ENCODE assay signal across 18 cellular contexts in genomic region chr2:43480874-43481273, GRCh38.
DNase-seq lines count a peak whose midpoint lies in the region; TF ChIP-seq lines count a peak whose summit lies in the region.
"Had no signal": no experiment of that assay in that cellular context is flagged by ENCODE, and none has a peak within 500 bp of the region (broad histone marks: within the 10 kb centered on the region; RNA-seq: fewer than 3 reads in every experiment).

No MANE protein-coding gene starts in this region.

- DNase-seq in MCF 10A (ENCODE audit: unreplicated experiment) (no peak), mammary epithelial cell (no peak), astrocyte of the cerebellum (ENCODE audit: low read depth) (peak; percentile 55), renal cortical epithelial cell (ENCODE audit: low read depth) (peak; percentile 33), uterus (no peak), HEK293T (ENCODE audit: extremely low spot score) (no peak), posterior cingulate gyrus (no peak), T-helper 1 cell (no peak)
- DNase-seq: Calu3; CD4-positive, CD25-positive, alpha-beta regulatory T cell; DMS 273 treated with DMSO at 0.1 percent for 48 hours; EL; GDM1; H7 had no signal

- H3K4me3 ChIP-seq in mammary epithelial cell (replicated peaks in 1 of 3; ENCODE audit: insufficient read depth in 1 of 3, low read depth in 2 of 3, low read length in 3 of 3) (no peak overlapping the region), astrocyte of the cerebellum (ENCODE audit: low read depth, low read length) (no peak overlapping the region), uterus (no peak overlapping the region)
- H3K4me3 ChIP-seq: BLaER1 treated with 17β-estradiol and CSF1 and Interleukin-3, amounts not matched to agents 10 nM and 100 nM; GM23338 had no signal

- H3K9me3 ChIP-seq in mammary epithelial cell (replicated peaks; ENCODE audit: insufficient read depth, low read length) = no peaks in the 10 kb centered on the region
- no peaks in the 10 kb centered on the region for H3K9me3 ChIP-seq in uterus
- H3K9me3 ChIP-seq: BLaER1 treated with 17β-estradiol and CSF1 and Interleukin-3, amounts not matched to agents 10 nM and 100 nM had no signal

- peaks cover 43% of the 10 kb centered on the region for H3K4me1 Mint-ChIP-seq in MCF 10A (ENCODE audit: insufficient read depth, unreplicated experiment)
- H3K4me1 Mint-ChIP-seq: GM23338 had no signal

- H4K20me1 ChIP-seq in mammary epithelial cell (ENCODE audit: insufficient read depth, low read length) = no peaks in the 10 kb centered on the region
- H4K20me1 ChIP-seq: BLaER1 treated with 17β-estradiol and CSF1 and Interleukin-3, amounts not matched to agents 10 nM and 100 nM had no signal

- H3K79me2 ChIP-seq in mammary epithelial cell (ENCODE audit: insufficient read depth, low read length) = no peaks in the 10 kb centered on the region

- in situ Hi-C loops in mammary epithelial cell (cut with MboI; ENCODE audit: low sequenced_read_pairs in 2 of 2) (loop anchor here (5.0 to 10.0 kb wide), 6 partner anchors 249 to 656 kb away; no protein-coding TSS in a partner anchor), astrocyte of the cerebellum (cut with HindIII; ENCODE audit: low sequenced_read_pairs) (loop anchor here (10.0 kb wide), 1 partner anchor 646 kb away; no protein-coding TSS in a partner anchor)

- intact Hi-C loops in MCF 10A (cut with micrococcal nuclease) (loop anchor here (5.0 to 10.0 kb wide), 2 partner anchors 189 to 506 kb away; no protein-coding TSS in a partner anchor), mammary epithelial cell (cut with micrococcal nuclease) (loop anchor here (5.0 kb wide), 1 partner anchor 61 kb away; no protein-coding TSS in a partner anchor), uterus (cut with DNase I; ENCODE audit: low total_unique reads) (loop anchor here (10.0 kb wide), 2 partner anchors 256 to 526 kb away; partner anchors contain the start of gene ZFP36L2), posterior cingulate gyrus (cut with DNase I) (loop anchor here (5.0 to 10.0 kb wide), 3 partner anchors 454 to 654 kb away; no protein-coding TSS in a partner anchor)

- H3K9me3 Mint-ChIP-seq in MCF 10A (ENCODE audit: unreplicated experiment) = no peaks in the 10 kb centered on the region
- H3K9me3 Mint-ChIP-seq: CD4-positive, CD25-positive, alpha-beta regulatory T cell; GM23338; IgD-negative memory B cell had no signal

- peaks cover 2% of the 10 kb centered on the region for H3K36me3 ChIP-seq in mammary epithelial cell (ENCODE audit: insufficient read depth, low read length)
- no peaks in the 10 kb centered on the region for H3K36me3 ChIP-seq in uterus

- no peak overlapping the region for H3K4me2 ChIP-seq in mammary epithelial cell (ENCODE audit: insufficient read depth, low read depth, low read length)
- H3K4me2 ChIP-seq: GM23338 had no signal

- TF ChIP-seq CTCF in MCF 10A (IDR thresholded peaks at IDR 0.05; ENCODE audit: unreplicated experiment) = no peak
- no peak for TF ChIP-seq CTCF in mammary epithelial cell (conservative IDR thresholded peaks at IDR 0.05 in 1 of 2, IDR thresholded peaks at IDR 0.05 in 1 of 2; ENCODE audit: extremely low read depth in 1 of 2, insufficient read depth in 1 of 2, low read depth in 1 of 2, low read length in 2 of 2)
- no peak for TF ChIP-seq CTCF in astrocyte of the cerebellum (IDR thresholded peaks at IDR 0.05; ENCODE audit: low read depth, low read length, missing control alignments)
- TF ChIP-seq CTCF in uterus (IDR thresholded peaks at IDR 0.05) = no peak

- H3K27me3 ChIP-seq in mammary epithelial cell (ENCODE audit: insufficient read depth, low read length) (no peaks in the 10 kb centered on the region), uterus (no peaks in the 10 kb centered on the region)
- H3K27me3 ChIP-seq: BLaER1 treated with 17β-estradiol and CSF1 and Interleukin-3, amounts not matched to agents 10 nM and 100 nM had no signal

- H2AFZ ChIP-seq in mammary epithelial cell (ENCODE audit: low read depth, low read length) = no peak overlapping the region
- H2AFZ ChIP-seq: GM23338 had no signal

- no peak for TF ChIP-seq POLR2A in uterus (IDR thresholded peaks at IDR 0.05)

- peaks cover 21% of the 10 kb centered on the region for H3K4me1 ChIP-seq in mammary epithelial cell (ENCODE audit: insufficient read depth, low read length)
- H3K4me1 ChIP-seq in uterus = peaks cover 0 to 16% of the 10 kb centered on the region in 2 donors

- H3K27me3 Mint-ChIP-seq in MCF 10A (ENCODE audit: insufficient read depth, unreplicated experiment) = no peaks in the 10 kb centered on the region
- H3K27me3 Mint-ChIP-seq: CD4-positive, CD25-positive, alpha-beta regulatory T cell; IgD-negative memory B cell had no signal

- peak overlapping the region; percentile 96 for H3K27ac Mint-ChIP-seq in MCF 10A (ENCODE audit: low read depth, unreplicated experiment)
- H3K27ac Mint-ChIP-seq: CD4-positive, CD25-positive, alpha-beta regulatory T cell; GM23338 had no signal

- H3K27ac ChIP-seq in mammary epithelial cell (ENCODE audit: insufficient read depth, low read depth, low read length) (no peak overlapping the region), uterus (peak overlapping the region; percentile 68 to 81)
- H3K27ac ChIP-seq: 22Rv1 had no signal

- WGBS in mammary epithelial cell (ENCODE audit: low coverage, missing lambda C conversion rate) = 20% methylated on average over 3 of the region's 3 CpGs

- BruUV-seq in MCF 10A (replicated peaks; lab: Mats Ljungman, UMichigan) (no TSS peak), mammary epithelial cell (replicated peaks; lab: Mats Ljungman, UMichigan) (no TSS peak)

- dilution Hi-C loops in mammary epithelial cell (cut with HindIII; ENCODE audit: low sequenced_read_pairs) = no loop called here

- CTCF ChIA-PET in MCF 10A (lab: Yijun Ruan, JAX) = interaction anchor here (0.6 to 1.5 kb wide), 6 partner anchors 15 to 506 kb away, joined by 3 to 11 read pairs (median 3); no protein-coding TSS in a partner anchor
- CTCF ChIA-PET in mammary epithelial cell (lab: Charles Lee; ENCODE audit: low non-redundant PET) = no interaction called here
- CTCF ChIA-PET in HEK293T (lab: Yijun Ruan, JAX) = interaction anchor here (0.7 kb wide), 1 partner anchor 104 kb away, joined by 4 read pairs; no protein-coding TSS in a partner anchor

- no peak overlapping the region for H3K4me3 Mint-ChIP-seq in MCF 10A (ENCODE audit: unreplicated experiment)
- H3K4me3 Mint-ChIP-seq: CD4-positive, CD25-positive, alpha-beta regulatory T cell; GM23338 had no signal

- no peak overlapping the region for H3K9ac ChIP-seq in mammary epithelial cell (ENCODE audit: insufficient read depth, low read length)
- H3K9ac ChIP-seq: BLaER1 treated with 17β-estradiol and CSF1 and Interleukin-3, amounts not matched to agents 10 nM and 100 nM had no signal

- peaks cover 23% of the 10 kb centered on the region for H3K36me3 Mint-ChIP-seq in MCF 10A (ENCODE audit: insufficient read depth, unreplicated experiment)

- POLR2A ChIA-PET in MCF 10A (lab: Yijun Ruan, JAX) = interaction anchor here (1.0 to 5.4 kb wide), 5 partner anchors 12 to 258 kb away, joined by 3 to 37 read pairs (median 19); partner anchors contain the start of gene ZFP36L2
- POLR2A ChIA-PET in HEK293T (lab: Yijun Ruan, JAX) = no interaction called here

TF ChIP-seq in HEK293T, 16 proteins besides CTCF, POLR2A, EP300 and RAD21:
- TF ChIP-seq SUZ12 (IDR thresholded peaks at IDR 0.05) (no peak), BHLHE40 (IDR thresholded peaks at IDR 0.05; ENCODE audit: borderline replicate concordance) (no peak), ARNT (IDR thresholded peaks at IDR 0.05) (no peak), HDGF (IDR thresholded peaks at IDR 0.05; ENCODE audit: borderline replicate concordance) (no peak), LEF1 (IDR thresholded peaks at IDR 0.05; ENCODE audit: borderline replicate concordance) (no peak), CTBP1 (IDR thresholded peaks at IDR 0.05; ENCODE audit: borderline replicate concordance) (no peak), FOXK2 (IDR thresholded peaks at IDR 0.05) (no peak), FOXM1 (IDR thresholded peaks at IDR 0.05; ENCODE audit: borderline replicate concordance) (no peak), NFRKB (IDR thresholded peaks at IDR 0.05) (no peak), ZNF384 (IDR thresholded peaks at IDR 0.05) (no peak), TARDBP (IDR thresholded peaks at IDR 0.05) (no peak), SP1 (IDR thresholded peaks at IDR 0.05) (no peak), PKNOX1 (IDR thresholded peaks at IDR 0.05) (no peak), L3MBTL2 (conservative IDR thresholded peaks at IDR 0.05) (no peak), ELF4 (IDR thresholded peaks at IDR 0.05) (no peak)

Comparison
In these comparisons a context has a peak if more than half of its experiments do, and no peak if none do; other contexts are left out.
1. DNase-seq: peak in astrocyte of the cerebellum (single experiment) and renal cortical epithelial cell (single experiment); none in MCF 10A (single experiment), mammary epithelial cell (single experiment), uterus (0 of 2), HEK293T (single experiment), posterior cingulate gyrus (0 of 10) and T-helper 1 cell (0 of 5).